In the genomic region with DNA sequence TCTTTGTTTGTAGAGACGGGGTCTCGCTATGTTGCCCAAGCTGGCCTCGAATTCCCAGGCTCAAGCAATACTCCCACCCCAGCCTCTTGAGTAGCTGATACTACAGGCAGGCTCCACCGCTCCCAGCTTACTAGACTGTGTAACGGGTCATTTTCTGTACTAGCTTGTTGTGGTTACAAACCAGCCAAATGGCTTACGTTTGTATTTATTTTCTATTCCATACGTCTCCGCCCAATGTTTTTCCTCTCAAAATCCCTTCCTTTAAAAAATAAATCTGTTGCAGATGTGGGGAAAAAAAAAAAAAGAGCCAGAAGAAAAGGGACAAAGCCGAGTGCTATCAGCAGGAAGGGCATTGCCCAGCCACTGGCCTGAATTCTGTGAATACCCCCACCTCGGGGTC, we compare ENCODE assay signal across 34 cellular contexts. TPM values are rescaled to one million over a fixed set of nuclear protein-coding genes. Genes with fewer than 3 reads are reported as not detected.
"Had no signal": no experiment of that assay in that cellular context is flagged by ENCODE, and none has a peak within 500 bp of the region (broad histone marks: within the 10 kb centered on the region; RNA-seq: fewer than 3 reads in every experiment).

No MANE protein-coding gene starts in this region.

- H3K27me3 Mint-ChIP-seq: activated naive CD8-positive, alpha-beta T cell; activated T-cell treated with anti-CD3 and anti-CD28 coated beads, Interleukin-2, amount 50 U/mL, for 24 hours had no signal

- H3K27ac ChIP-seq: adrenal gland, body of pancreas, dorsolateral prefrontal cortex, foreskin keratinocyte, gastrocnemius medialis, VCaP had no signal

- DNase-seq: activated CD4-positive, alpha-beta memory T cell treated with anti-CD3 and anti-CD28 coated beads, Interleukin-2, amount 10 ng/mL, durations not matched to agents 7 days and 5 days; activated CD4-positive, alpha-beta T cell treated with anti-CD3 and anti-CD28 coated beads for 1 hour; activated CD4-positive, alpha-beta T cell treated with anti-CD3 and anti-CD28 coated beads for 4 hours; activated CD4-positive, alpha-beta T cell treated with anti-CD3 and anti-CD28 coated beads, Interleukin-2, amount 10 ng/mL, durations not matched to agents 7 days and 5 days; activated CD4-positive, alpha-beta T cell treated with anti-CD3 and anti-CD28 coated beads, Interleukin-2, amount 50 U/mL, for 4 hours; activated CD8-positive, alpha-beta memory T cell treated with anti-CD3 and anti-CD28 coated beads, Interleukin-2, amount 50 U/mL, for 48 hours; activated gamma-delta T cell treated with Interleukin-2 at 50 U/mL for 16 hours; activated naive CD4-positive, alpha-beta T cell treated with anti-CD3 and anti-CD28 coated beads, Interleukin-2, amount 50 U/mL, for 16 hours; activated naive CD4-positive, alpha-beta T cell treated with Interleukin-2 at 50 U/mL for 16 hours; activated T-cell treated with anti-CD3 and anti-CD28 coated beads for 4 hours; activated T-cell treated with anti-CD3 and anti-CD28 coated beads, Interleukin-2, amount 50 U/mL, for 24 hours; activated T-cell treated with anti-CD3 and anti-CD28 coated beads, Interleukin-2, amount 50 U/mL, for 72 hours; adrenal gland; amygdala; aorta; body of pancreas; caudate nucleus; cortex of kidney; dorsolateral prefrontal cortex; effector memory CD4-positive, alpha-beta T cell; endodermal cell; gastrocnemius medialis; glutamatergic neuron; heart left ventricle; T-helper 1 cell; T-helper 17 cell had no signal

- H3K4me3 ChIP-seq: adrenal gland, body of pancreas, dorsolateral prefrontal cortex, gastrocnemius medialis, heart left ventricle had no signal

- H3K27me3 ChIP-seq: adrenal gland, body of pancreas, dorsolateral prefrontal cortex had no signal

- H3K9me3 ChIP-seq: adrenal gland, body of pancreas, gastrocnemius medialis, heart left ventricle had no signal

- H3K4me3 Mint-ChIP-seq: activated CD4-positive, alpha-beta memory T cell treated with anti-CD3 and anti-CD28 coated beads, Interleukin-2, amount 10 ng/mL, durations not matched to agents 7 days and 5 days; activated CD4-positive, alpha-beta T cell treated with anti-CD3 and anti-CD28 coated beads, Interleukin-2, amount 10 ng/mL, durations not matched to agents 7 days and 5 days; activated naive CD8-positive, alpha-beta T cell; activated T-cell treated with anti-CD3 and anti-CD28 coated beads, Interleukin-2, amount 50 U/mL, for 24 hours; activated T-cell treated with anti-CD3 and anti-CD28 coated beads, Interleukin-2, amount 50 U/mL, for 72 hours; endodermal cell; T-helper 17 cell; WTC11 had no signal

- H3K36me3 Mint-ChIP-seq: activated naive CD8-positive, alpha-beta T cell; WTC11 had no signal

- ATAC-seq: activated T-cell treated with anti-CD3 and anti-CD28 coated beads, Interleukin-2, amount 50 U/mL, for 72 hours; body of pancreas; esophagus mucosa; gastrocnemius medialis; heart left ventricle; T-helper 17 cell; WTC11 had no signal

- H3K9me3 Mint-ChIP-seq: activated CD4-positive, alpha-beta memory T cell treated with anti-CD3 and anti-CD28 coated beads, Interleukin-2, amount 10 ng/mL, durations not matched to agents 7 days and 5 days; activated CD4-positive, alpha-beta T cell treated with anti-CD3 and anti-CD28 coated beads, Interleukin-2, amount 10 ng/mL, durations not matched to agents 7 days and 5 days; activated T-cell treated with anti-CD3 and anti-CD28 coated beads, Interleukin-2, amount 50 U/mL, for 24 hours; activated T-cell treated with anti-CD3 and anti-CD28 coated beads, Interleukin-2, amount 50 U/mL, for 72 hours; WTC11 had no signal

- H3K27ac Mint-ChIP-seq: activated CD4-positive, alpha-beta memory T cell treated with anti-CD3 and anti-CD28 coated beads, Interleukin-2, amount 10 ng/mL, durations not matched to agents 7 days and 5 days; activated CD4-positive, alpha-beta T cell treated with anti-CD3 and anti-CD28 coated beads, Interleukin-2, amount 10 ng/mL, durations not matched to agents 7 days and 5 days; activated naive CD8-positive, alpha-beta T cell; activated T-cell treated with anti-CD3 and anti-CD28 coated beads, Interleukin-2, amount 50 U/mL, for 24 hours; activated T-cell treated with anti-CD3 and anti-CD28 coated beads, Interleukin-2, amount 50 U/mL, for 72 hours; endodermal cell; T-helper 17 cell; WTC11 had no signal

- H3K36me3 ChIP-seq: adrenal gland, gastrocnemius medialis, heart left ventricle had no signal

- H3K4me1 ChIP-seq: foreskin keratinocyte had no signal

RNA-seq across cellular contexts. Expression of gene PRND, which starts 41.6 kb away (rescaled TPM):
- total RNA-seq: activated CD4-positive, alpha-beta memory T cell treated with anti-CD3 and anti-CD28 coated beads, Interleukin-2, amount 10 ng/mL, durations not matched to agents 7 days and 5 days; activated CD4-positive, alpha-beta T cell treated with anti-CD3 and anti-CD28 coated beads, Interleukin-2, amount 10 ng/mL, durations not matched to agents 7 days and 5 days; activated T-cell treated with anti-CD3 and anti-CD28 coated beads, Interleukin-2, amount 50 U/mL, for 72 hours; adrenal gland; body of pancreas; chondrocyte; epithelial cell of proximal tubule; esophagus mucosa; fibroblast of lung; foreskin keratinocyte; gastrocnemius medialis; T-helper 17 cell had no signal
- polyA plus RNA-seq: adrenal gland, aorta, fibroblast of lung, foreskin keratinocyte, heart left ventricle had no signal
